In genomic region chr17:80737106-80738019, GRCh38 we compare ENCODE assay signal across 10 cellular contexts.
DNase-seq lines count a peak whose midpoint lies in the region; ATAC-seq and TF ChIP-seq lines count a peak whose summit lies in the region.
"Had no signal": no experiment of that assay in that cellular context is flagged by ENCODE, and none has a peak within 500 bp of the region (broad histone marks: within the 10 kb centered on the region; RNA-seq: fewer than 3 reads in every experiment).

No MANE protein-coding gene starts in this region.

- peaks cover 40% of the 10 kb centered on the region for H3F3A ChIP-seq in DOHH2 (ENCODE audit: control insufficient read depth, insufficient read depth)

- peak overlapping the region; percentile 66 for H3K4me3 ChIP-seq in DOHH2 (ENCODE audit: low read length)
- H3K4me3 ChIP-seq: SK-N-MC had no signal

- ATAC-seq in GM19372 (IDR thresholded peaks at IDR 0.05; ENCODE audit: low read depth, unreplicated experiment) (peak; percentile 71), HG03175 (IDR thresholded peaks at IDR 0.05; ENCODE audit: unreplicated experiment) (peak; percentile 84), GM18861 (IDR thresholded peaks at IDR 0.05; ENCODE audit: unreplicated experiment) (no peak)

- peak overlapping the region; percentile 96 for H3K27ac ChIP-seq in DOHH2 (ENCODE audit: low read depth, low read length)
- H3K27ac ChIP-seq: SK-N-MC had no signal

- peak overlapping the region; percentile 74 for H3K4me2 ChIP-seq in DOHH2 (ENCODE audit: low read length)

- peaks cover 27% of the 10 kb centered on the region for H3K36me3 ChIP-seq in DOHH2 (ENCODE audit: control insufficient read depth, low read length)

- no peaks in the 10 kb centered on the region for H3K27me3 ChIP-seq in DOHH2 (ENCODE audit: control insufficient read depth, low read length)

- H3K4me1 ChIP-seq in DOHH2 (ENCODE audit: control insufficient read depth, low read length): peaks cover 84% of the 10 kb centered on the region

- H3K9me2 ChIP-seq in DOHH2 (replicated peaks; ENCODE audit: control insufficient read depth, low read length): no peaks in the 10 kb centered on the region

- TF ChIP-seq CTCF in DOHH2 (IDR thresholded peaks at IDR 0.05; ENCODE audit: low read depth, low read length, poor library complexity, severe bottlenecking): peak; percentile 73

- peaks cover 12% of the 10 kb centered on the region; the same call in 1 of the 2 replicates for H3K79me2 ChIP-seq in DOHH2 (ENCODE audit: control insufficient read depth, low read length)

- no peaks in the 10 kb centered on the region for H4K20me1 ChIP-seq in DOHH2 (ENCODE audit: control insufficient read depth, insufficient read depth, low read depth, low read length)

- DNase-seq in UCSD-AML1 (lab: John Stamatoyannopoulos, UW; ENCODE audit: unreplicated experiment) (peak; percentile 42), kidney tubule cell (ENCODE audit: low spot score) (no peak), T1000 (lab: John Stamatoyannopoulos, UW) (no peak)
- no peak for DNase-seq in effector CD8-positive, alpha-beta T cell (lab: John Stamatoyannopoulos, UW)
- DNase-seq: dermis blood vessel endothelial cell had no signal

- H3K9me3 ChIP-seq in DOHH2 (ENCODE audit: control insufficient read depth, insufficient read depth, low read length): peaks cover 5% of the 10 kb centered on the region; the same call in 1 of the 2 replicates
